In genomic region chr2:43312751-43313641, GRCh38 we compare ENCODE assay signal across 9 cellular contexts.
DNase-seq lines count a peak whose midpoint lies in the region; ATAC-seq and TF ChIP-seq lines count a peak whose summit lies in the region.
"Had no signal": no experiment of that assay in that cellular context is flagged by ENCODE, and none has a peak within 500 bp of the region (broad histone marks: within the 10 kb centered on the region; RNA-seq: fewer than 3 reads in every experiment).

No MANE protein-coding gene starts in this region.

- H3K27ac ChIP-seq in esophagus squamous epithelium, result peak overlapping the region in 3 of 4 donors; percentile 53 to 75 (median 62)
- H3K27ac ChIP-seq in psoas muscle, result peak overlapping the region; percentile 54
- H3K27ac ChIP-seq in endodermal cell (ENCODE audit: low read depth, low read length), result no peak overlapping the region

- intact Hi-C loops in esophagus squamous epithelium (cut with DNase I) (no loop called here), psoas muscle (cut with DNase I) (no loop called here)

- peaks cover 10% of the 10 kb centered on the region for H3K36me3 Mint-ChIP-seq in endodermal cell (ENCODE audit: low read depth)
- H3K36me3 Mint-ChIP-seq in naive thymus-derived CD8-positive, alpha-beta T cell, result peaks cover 0 to 41% (median 23%) of the 10 kb centered on the region in 3 donors

- no peak overlapping the region for H3K9ac ChIP-seq in endodermal cell (ENCODE audit: extremely low read depth, low read length, poor library complexity, severe bottlenecking)

- no peak for TF ChIP-seq POLR2A in esophagus squamous epithelium (IDR thresholded peaks at IDR 0.05)

- H3K4me3 Mint-ChIP-seq in endodermal cell, result no peak overlapping the region
- H3K4me3 Mint-ChIP-seq in naive thymus-derived CD8-positive, alpha-beta T cell, result no peak overlapping the region

- 71 to 83% methylated on average over 7 of the region's 7 CpGs for WGBS in esophagus squamous epithelium, 2 donors
- 32 to 67% (median 40%) methylated on average over 7 of the region's 7 CpGs for WGBS in psoas muscle, 3 donors
- whole genome bisulfite sequencing in endodermal cell (ENCODE audit: insufficient coverage in 1 of 2, insufficient read length in 1 of 2), 2 experiments, result 90 to 93% methylated on average over 5 to 7 of the region's 7 CpGs

- POLR2A ChIA-PET in naive thymus-derived CD8-positive, alpha-beta T cell (lab: Charles Lee), result no interaction called here

- no peak for TF ChIP-seq CTCF in esophagus squamous epithelium (IDR thresholded peaks at IDR 0.05)
- no peak for TF ChIP-seq CTCF in psoas muscle (IDR thresholded peaks at IDR 0.05)
- no peak for TF ChIP-seq CTCF in endodermal cell (conservative IDR thresholded peaks at IDR 0.05)

- H3K4me1 Mint-ChIP-seq in endodermal cell, result no peaks in the 10 kb centered on the region
- H3K4me1 Mint-ChIP-seq in naive thymus-derived CD8-positive, alpha-beta T cell, result peaks cover 6 to 10% (median 8%) of the 10 kb centered on the region in 4 donors

- H3K4me3 ChIP-seq in esophagus squamous epithelium, result no peak overlapping the region
- no peak overlapping the region for H3K4me3 ChIP-seq in psoas muscle
- no peak overlapping the region for H3K4me3 ChIP-seq in endodermal cell (ENCODE audit: low read length)

- DNase-seq in Caki2 (ENCODE audit: low read depth) (peak; percentile 93), NCI-H510A treated with DMSO at 0.1 percent for 48 hours (lab: John Stamatoyannopoulos, UW) (peak; percentile 55), esophagus squamous epithelium (lab: John Stamatoyannopoulos, UW) (no peak), psoas muscle (no peak), endodermal cell (no peak)
- no peak for DNase-seq in naive thymus-derived CD8-positive, alpha-beta T cell
- DNase-seq: activated CD4-positive, CD25-positive, alpha-beta regulatory T cell had no signal

- H3K27me3 Mint-ChIP-seq in endodermal cell (ENCODE audit: insufficient read depth), result no peaks in the 10 kb centered on the region
- no peaks in the 10 kb centered on the region for H3K27me3 Mint-ChIP-seq in naive thymus-derived CD8-positive, alpha-beta T cell

- H3K4me1 ChIP-seq in esophagus squamous epithelium (peaks cover 0 to 47% (median 13%) of the 10 kb centered on the region in 3 donors), psoas muscle (peaks cover 27% of the 10 kb centered on the region), endodermal cell (ENCODE audit: control insufficient read depth, insufficient read depth, low read length) (no peaks in the 10 kb centered on the region)

- H3K27me3 ChIP-seq in esophagus squamous epithelium (no peaks in the 10 kb centered on the region), psoas muscle (ENCODE audit: insufficient read depth in 3 of 3, low read length in 2 of 3) (no peaks in the 10 kb centered on the region), endodermal cell (ENCODE audit: control insufficient read depth, insufficient read depth, low read length, poor library complexity, severe bottlenecking) (no peaks in the 10 kb centered on the region)

- in situ Hi-C loops in Caki2 (cut with HindIII; ENCODE audit: low pct_unique_long_range_greater_than_20kb, low sequenced_read_pairs), result no loop called here

- H3K9me3 ChIP-seq in esophagus squamous epithelium (no peaks in the 10 kb centered on the region), psoas muscle (no peaks in the 10 kb centered on the region), endodermal cell (ENCODE audit: control insufficient read depth, low read length) (no peaks in the 10 kb centered on the region)

- no peak overlapping the region for H3K27ac Mint-ChIP-seq in endodermal cell
- H3K27ac Mint-ChIP-seq in naive thymus-derived CD8-positive, alpha-beta T cell, result peak overlapping the region in 2 of 10 donors; percentile 45

- ATAC-seq in psoas muscle, result peak; percentile 63 to 78 (median 69)
- no peak for ATAC-seq in HG02852 (IDR thresholded peaks at IDR 0.05; ENCODE audit: unreplicated experiment)
- ATAC-seq in naive thymus-derived CD8-positive, alpha-beta T cell, result no peak
- ATAC-seq in HG03378 (IDR thresholded peaks at IDR 0.05; ENCODE audit: unreplicated experiment), result no peak

- no peaks in the 10 kb centered on the region for H3K9me3 Mint-ChIP-seq in endodermal cell
- no peaks in the 10 kb centered on the region for H3K9me3 Mint-ChIP-seq in naive thymus-derived CD8-positive, alpha-beta T cell

- H3K36me3 ChIP-seq in esophagus squamous epithelium (no peaks in the 10 kb centered on the region), psoas muscle (ENCODE audit: insufficient read depth in 1 of 2, low read depth in 1 of 2) (no peaks in the 10 kb centered on the region), endodermal cell (ENCODE audit: control insufficient read depth, insufficient read depth, low read length) (no peaks in the 10 kb centered on the region)

Comparison
In these comparisons a context has a peak if more than half of its experiments do, and no peak if none do; other contexts are left out.
1. DNase-seq: peak in Caki2 (single experiment) and NCI-H510A treated with DMSO at 0.1 percent for 48 hours (single experiment); none in esophagus squamous epithelium (single experiment), psoas muscle (0 of 2), endodermal cell (single experiment) and naive thymus-derived CD8-positive, alpha-beta T cell (0 of 10).
2. ATAC-seq: peak in psoas muscle (4 of 4); none in HG02852 (single experiment), naive thymus-derived CD8-positive, alpha-beta T cell (0 of 2) and HG03378 (single experiment).